1 cellular context compared by ENCODE assay signal in the genomic region with DNA sequence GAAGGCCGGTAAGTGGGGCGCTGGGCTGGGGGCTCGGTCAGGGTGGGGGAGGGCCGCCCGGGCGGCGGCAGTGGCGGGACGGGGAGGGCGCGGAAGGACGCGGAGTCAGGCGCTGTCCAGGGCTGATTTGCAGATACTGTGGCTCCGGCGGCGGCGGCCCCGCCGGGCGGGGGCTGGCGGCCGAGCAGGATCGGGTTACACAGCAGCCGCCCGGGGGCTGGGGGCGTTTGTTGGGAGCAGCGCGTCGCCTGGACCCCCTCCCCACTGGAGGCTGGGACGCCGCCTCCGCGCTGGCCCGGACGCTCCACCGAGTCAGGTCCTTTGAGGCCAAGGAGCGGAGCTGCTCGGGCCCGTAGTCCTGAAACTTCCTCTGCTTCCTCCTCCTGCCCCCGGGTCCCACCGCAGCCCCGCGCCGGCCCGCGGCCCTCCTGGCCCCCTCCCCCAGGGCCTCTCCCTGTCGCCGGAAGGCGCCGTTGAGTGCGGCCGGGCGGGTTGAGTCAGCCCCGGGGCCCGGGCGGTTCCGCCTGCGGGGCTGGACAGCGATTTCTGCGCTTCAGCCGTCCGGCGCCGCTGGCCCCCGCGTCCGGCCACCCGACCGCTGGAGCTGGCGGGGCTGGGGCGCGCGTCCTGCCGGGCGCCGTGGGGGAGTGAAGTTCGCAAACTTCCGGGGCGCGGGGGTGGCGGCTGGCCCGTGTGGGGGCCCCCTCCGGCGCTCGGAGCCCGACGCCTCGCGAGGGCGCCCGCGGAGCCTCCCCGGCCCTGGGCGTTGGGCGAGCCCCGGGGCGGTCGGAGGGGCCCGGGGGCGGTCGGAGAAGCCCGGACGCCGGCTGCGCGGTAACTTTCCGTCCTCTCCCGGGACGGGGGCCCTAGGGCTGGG.
A peak's percentile ranks its signal among the peaks of the same experiment; 100 is the strongest.
TF ChIP-seq lines count a peak whose summit lies in the region.

No MANE protein-coding gene starts in this region.

TF ChIP-seq in HepG2, 621 proteins besides CTCF, POLR2A, EP300 and RAD21 (continued from another document and continues in another):
- TF ChIP-seq, protein P1, sequence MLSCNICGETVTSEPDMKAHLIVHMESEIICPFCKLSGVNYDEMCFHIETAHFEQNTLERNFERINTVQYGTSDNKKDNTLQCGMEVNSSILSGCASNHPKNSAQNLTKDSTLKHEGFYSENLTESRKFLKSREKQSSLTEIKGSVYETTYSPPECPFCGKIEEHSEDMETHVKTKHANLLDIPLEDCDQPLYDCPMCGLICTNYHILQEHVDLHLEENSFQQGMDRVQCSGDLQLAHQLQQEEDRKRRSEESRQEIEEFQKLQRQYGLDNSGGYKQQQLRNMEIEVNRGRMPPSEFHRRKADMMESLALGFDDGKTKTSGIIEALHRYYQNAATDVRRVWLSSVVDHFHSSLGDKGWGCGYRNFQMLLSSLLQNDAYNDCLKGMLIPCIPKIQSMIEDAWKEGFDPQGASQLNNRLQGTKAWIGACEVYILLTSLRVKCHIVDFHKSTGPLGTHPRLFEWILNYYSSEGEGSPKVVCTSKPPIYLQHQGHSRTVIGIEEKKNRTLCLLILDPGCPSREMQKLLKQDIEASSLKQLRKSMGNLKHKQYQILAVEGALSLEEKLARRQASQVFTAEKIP (CRISPR knock-in tag; IDR thresholded peaks at IDR 0.05; ENCODE audit: borderline replicate concordance): no peak
- TF ChIP-seq THAP11 (CRISPR knock-in tag; IDR thresholded peaks at IDR 0.05) (peak; percentile 8; the same call in 1 of the 2 replicates), NFATC3 (CRISPR knock-in tag; IDR thresholded peaks at IDR 0.05) (no peak), CBX5 (CRISPR knock-in tag; IDR thresholded peaks at IDR 0.05; ENCODE audit: borderline replicate concordance) (no peak), ZBTB1 (CRISPR knock-in tag; IDR thresholded peaks at IDR 0.05; ENCODE audit: borderline replicate concordance) (no peak), CHD2 (IDR thresholded peaks at IDR 0.05; ENCODE audit: low read depth, low read length) (no peak), CREM (IDR thresholded peaks at IDR 0.05) (no peak), CREM (CRISPR knock-in tag; IDR thresholded peaks at IDR 0.05) (no peak), SRY (CRISPR knock-in tag; IDR thresholded peaks at IDR 0.05) (peak; percentile 58), KDM1A (CRISPR knock-in tag; IDR thresholded peaks at IDR 0.05) (no peak), TP53 (CRISPR knock-in tag; conservative IDR thresholded peaks at IDR 0.05) (no peak), GTF3A (CRISPR knock-in tag; conservative IDR thresholded peaks at IDR 0.05) (no peak), ERF (CRISPR knock-in tag; IDR thresholded peaks at IDR 0.05) (no peak), ZC3H4 (CRISPR knock-in tag; IDR thresholded peaks at IDR 0.05; ENCODE audit: borderline replicate concordance) (no peak), EHMT2 (IDR thresholded peaks at IDR 0.05; ENCODE audit: borderline replicate concordance, low read depth, low read length) (no peak), DMAP1 (CRISPR knock-in tag; IDR thresholded peaks at IDR 0.05) (no peak), ZNF7 (CRISPR knock-in tag; IDR thresholded peaks at IDR 0.05) (no peak), HDAC1 (CRISPR knock-in tag; IDR thresholded peaks at IDR 0.05) (peak; percentile 13; the same call in 1 of the 2 replicates), ZBTB21 (CRISPR knock-in tag; IDR thresholded peaks at IDR 0.05) (no peak), SIN3A (IDR thresholded peaks at IDR 0.05; ENCODE audit: borderline replicate concordance, low read depth, low read length) (peak; percentile 77; the same call in 1 of the 2 replicates), JDP2 (CRISPR knock-in tag; IDR thresholded peaks at IDR 0.05; ENCODE audit: borderline replicate concordance) (no peak), PAX8 (CRISPR knock-in tag; IDR thresholded peaks at IDR 0.05; ENCODE audit: borderline replicate concordance) (0 out of 2 replicates have a peak, but pooled peaks have one; percentile 37), ZFP1 (CRISPR knock-in tag; IDR thresholded peaks at IDR 0.05) (no peak), ZNF33B (CRISPR knock-in tag; IDR thresholded peaks at IDR 0.05) (no peak), HOXA3 (CRISPR knock-in tag; IDR thresholded peaks at IDR 0.05) (no peak), JARID2 (CRISPR knock-in tag; IDR thresholded peaks at IDR 0.05; ENCODE audit: insufficient replicate concordance) (no peak), ZNF274 (CRISPR knock-in tag; IDR thresholded peaks at IDR 0.05) (0 out of 2 replicates have a peak, but pooled peaks have one; percentile 5), AHR (CRISPR knock-in tag; IDR thresholded peaks at IDR 0.05) (no peak), ASH2L (IDR thresholded peaks at IDR 0.05; ENCODE audit: insufficient read length, low read depth, low read length) (no peak), BRD4 (CRISPR knock-in tag; IDR thresholded peaks at IDR 0.05) (no peak; the same call in 1 of the 2 replicates), HCFC1 (IDR thresholded peaks at IDR 0.05; ENCODE audit: low read depth, low read length) (peak; percentile 10)
- TF ChIP-seq, protein P2, sequence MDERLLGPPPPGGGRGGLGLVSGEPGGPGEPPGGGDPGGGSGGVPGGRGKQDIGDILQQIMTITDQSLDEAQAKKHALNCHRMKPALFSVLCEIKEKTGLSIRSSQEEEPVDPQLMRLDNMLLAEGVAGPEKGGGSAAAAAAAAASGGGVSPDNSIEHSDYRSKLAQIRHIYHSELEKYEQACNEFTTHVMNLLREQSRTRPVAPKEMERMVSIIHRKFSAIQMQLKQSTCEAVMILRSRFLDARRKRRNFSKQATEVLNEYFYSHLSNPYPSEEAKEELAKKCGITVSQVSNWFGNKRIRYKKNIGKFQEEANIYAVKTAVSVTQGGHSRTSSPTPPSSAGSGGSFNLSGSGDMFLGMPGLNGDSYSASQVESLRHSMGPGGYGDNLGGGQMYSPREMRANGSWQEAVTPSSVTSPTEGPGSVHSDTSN (CRISPR knock-in tag; IDR thresholded peaks at IDR 0.05): no peak
- TF ChIP-seq, protein P3, sequence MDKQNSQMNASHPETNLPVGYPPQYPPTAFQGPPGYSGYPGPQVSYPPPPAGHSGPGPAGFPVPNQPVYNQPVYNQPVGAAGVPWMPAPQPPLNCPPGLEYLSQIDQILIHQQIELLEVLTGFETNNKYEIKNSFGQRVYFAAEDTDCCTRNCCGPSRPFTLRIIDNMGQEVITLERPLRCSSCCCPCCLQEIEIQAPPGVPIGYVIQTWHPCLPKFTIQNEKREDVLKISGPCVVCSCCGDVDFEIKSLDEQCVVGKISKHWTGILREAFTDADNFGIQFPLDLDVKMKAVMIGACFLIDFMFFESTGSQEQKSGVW (CRISPR knock-in tag; IDR thresholded peaks at IDR 0.05; ENCODE audit: borderline replicate concordance): no peak
- TF ChIP-seq, protein P4, sequence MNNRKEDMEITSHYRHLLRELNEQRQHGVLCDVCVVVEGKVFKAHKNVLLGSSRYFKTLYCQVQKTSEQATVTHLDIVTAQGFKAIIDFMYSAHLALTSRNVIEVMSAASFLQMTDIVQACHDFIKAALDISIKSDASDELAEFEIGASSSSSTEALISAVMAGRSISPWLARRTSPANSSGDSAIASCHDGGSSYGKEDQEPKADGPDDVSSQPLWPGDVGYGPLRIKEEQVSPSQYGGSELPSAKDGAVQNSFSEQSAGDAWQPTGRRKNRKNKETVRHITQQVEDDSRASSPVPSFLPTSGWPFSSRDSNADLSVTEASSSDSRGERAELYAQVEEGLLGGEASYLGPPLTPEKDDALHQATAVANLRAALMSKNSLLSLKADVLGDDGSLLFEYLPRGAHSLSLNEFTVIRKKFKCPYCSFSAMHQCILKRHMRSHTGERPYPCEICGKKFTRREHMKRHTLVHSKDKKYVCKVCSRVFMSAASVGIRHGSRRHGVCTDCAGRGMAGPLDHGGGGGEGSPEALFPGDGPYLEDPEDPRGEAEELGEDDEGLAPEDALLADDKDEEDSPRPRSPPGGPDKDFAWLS (CRISPR knock-in tag; IDR thresholded peaks at IDR 0.05; ENCODE audit: borderline replicate concordance): no peak
- TF ChIP-seq, protein P5, sequence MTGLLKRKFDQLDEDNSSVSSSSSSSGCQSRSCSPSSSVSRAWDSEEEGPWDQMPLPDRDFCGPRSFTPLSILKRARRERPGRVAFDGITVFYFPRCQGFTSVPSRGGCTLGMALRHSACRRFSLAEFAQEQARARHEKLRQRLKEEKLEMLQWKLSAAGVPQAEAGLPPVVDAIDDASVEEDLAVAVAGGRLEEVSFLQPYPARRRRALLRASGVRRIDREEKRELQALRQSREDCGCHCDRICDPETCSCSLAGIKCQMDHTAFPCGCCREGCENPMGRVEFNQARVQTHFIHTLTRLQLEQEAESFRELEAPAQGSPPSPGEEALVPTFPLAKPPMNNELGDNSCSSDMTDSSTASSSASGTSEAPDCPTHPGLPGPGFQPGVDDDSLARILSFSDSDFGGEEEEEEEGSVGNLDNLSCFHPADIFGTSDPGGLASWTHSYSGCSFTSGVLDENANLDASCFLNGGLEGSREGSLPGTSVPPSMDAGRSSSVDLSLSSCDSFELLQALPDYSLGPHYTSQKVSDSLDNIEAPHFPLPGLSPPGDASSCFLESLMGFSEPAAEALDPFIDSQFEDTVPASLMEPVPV (CRISPR knock-in tag; IDR thresholded peaks at IDR 0.05): no peak
- TF ChIP-seq, protein P6, sequence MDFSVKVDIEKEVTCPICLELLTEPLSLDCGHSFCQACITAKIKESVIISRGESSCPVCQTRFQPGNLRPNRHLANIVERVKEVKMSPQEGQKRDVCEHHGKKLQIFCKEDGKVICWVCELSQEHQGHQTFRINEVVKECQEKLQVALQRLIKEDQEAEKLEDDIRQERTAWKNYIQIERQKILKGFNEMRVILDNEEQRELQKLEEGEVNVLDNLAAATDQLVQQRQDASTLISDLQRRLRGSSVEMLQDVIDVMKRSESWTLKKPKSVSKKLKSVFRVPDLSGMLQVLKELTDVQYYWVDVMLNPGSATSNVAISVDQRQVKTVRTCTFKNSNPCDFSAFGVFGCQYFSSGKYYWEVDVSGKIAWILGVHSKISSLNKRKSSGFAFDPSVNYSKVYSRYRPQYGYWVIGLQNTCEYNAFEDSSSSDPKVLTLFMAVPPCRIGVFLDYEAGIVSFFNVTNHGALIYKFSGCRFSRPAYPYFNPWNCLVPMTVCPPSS (IDR thresholded peaks at IDR 0.05): no peak
- TF ChIP-seq, protein P7, sequence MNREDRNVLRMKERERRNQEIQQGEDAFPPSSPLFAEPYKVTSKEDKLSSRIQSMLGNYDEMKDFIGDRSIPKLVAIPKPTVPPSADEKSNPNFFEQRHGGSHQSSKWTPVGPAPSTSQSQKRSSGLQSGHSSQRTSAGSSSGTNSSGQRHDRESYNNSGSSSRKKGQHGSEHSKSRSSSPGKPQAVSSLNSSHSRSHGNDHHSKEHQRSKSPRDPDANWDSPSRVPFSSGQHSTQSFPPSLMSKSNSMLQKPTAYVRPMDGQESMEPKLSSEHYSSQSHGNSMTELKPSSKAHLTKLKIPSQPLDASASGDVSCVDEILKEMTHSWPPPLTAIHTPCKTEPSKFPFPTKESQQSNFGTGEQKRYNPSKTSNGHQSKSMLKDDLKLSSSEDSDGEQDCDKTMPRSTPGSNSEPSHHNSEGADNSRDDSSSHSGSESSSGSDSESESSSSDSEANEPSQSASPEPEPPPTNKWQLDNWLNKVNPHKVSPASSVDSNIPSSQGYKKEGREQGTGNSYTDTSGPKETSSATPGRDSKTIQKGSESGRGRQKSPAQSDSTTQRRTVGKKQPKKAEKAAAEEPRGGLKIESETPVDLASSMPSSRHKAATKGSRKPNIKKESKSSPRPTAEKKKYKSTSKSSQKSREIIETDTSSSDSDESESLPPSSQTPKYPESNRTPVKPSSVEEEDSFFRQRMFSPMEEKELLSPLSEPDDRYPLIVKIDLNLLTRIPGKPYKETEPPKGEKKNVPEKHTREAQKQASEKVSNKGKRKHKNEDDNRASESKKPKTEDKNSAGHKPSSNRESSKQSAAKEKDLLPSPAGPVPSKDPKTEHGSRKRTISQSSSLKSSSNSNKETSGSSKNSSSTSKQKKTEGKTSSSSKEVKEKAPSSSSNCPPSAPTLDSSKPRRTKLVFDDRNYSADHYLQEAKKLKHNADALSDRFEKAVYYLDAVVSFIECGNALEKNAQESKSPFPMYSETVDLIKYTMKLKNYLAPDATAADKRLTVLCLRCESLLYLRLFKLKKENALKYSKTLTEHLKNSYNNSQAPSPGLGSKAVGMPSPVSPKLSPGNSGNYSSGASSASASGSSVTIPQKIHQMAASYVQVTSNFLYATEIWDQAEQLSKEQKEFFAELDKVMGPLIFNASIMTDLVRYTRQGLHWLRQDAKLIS (CRISPR knock-in tag; IDR thresholded peaks at IDR 0.05): no peak
- TF ChIP-seq, protein P8, sequence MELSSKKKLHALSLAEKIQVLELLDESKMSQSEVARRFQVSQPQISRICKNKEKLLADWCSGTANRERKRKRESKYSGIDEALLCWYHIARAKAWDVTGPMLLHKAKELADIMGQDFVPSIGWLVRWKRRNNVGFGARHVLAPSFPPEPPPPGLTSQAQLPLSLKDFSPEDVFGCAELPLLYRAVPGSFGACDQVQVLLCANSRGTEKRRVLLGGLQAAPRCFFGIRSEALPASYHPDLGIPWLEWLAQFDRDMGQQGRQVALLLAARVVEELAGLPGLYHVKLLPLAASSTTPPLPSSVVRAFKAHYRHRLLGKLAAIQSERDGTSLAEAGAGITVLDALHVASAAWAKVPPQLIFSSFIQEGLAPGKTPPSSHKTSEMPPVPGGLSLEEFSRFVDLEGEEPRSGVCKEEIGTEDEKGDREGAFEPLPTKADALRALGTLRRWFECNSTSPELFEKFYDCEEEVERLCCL (CRISPR knock-in tag; IDR thresholded peaks at IDR 0.05; ENCODE audit: borderline replicate concordance): no peak
- TF ChIP-seq, protein P9, sequence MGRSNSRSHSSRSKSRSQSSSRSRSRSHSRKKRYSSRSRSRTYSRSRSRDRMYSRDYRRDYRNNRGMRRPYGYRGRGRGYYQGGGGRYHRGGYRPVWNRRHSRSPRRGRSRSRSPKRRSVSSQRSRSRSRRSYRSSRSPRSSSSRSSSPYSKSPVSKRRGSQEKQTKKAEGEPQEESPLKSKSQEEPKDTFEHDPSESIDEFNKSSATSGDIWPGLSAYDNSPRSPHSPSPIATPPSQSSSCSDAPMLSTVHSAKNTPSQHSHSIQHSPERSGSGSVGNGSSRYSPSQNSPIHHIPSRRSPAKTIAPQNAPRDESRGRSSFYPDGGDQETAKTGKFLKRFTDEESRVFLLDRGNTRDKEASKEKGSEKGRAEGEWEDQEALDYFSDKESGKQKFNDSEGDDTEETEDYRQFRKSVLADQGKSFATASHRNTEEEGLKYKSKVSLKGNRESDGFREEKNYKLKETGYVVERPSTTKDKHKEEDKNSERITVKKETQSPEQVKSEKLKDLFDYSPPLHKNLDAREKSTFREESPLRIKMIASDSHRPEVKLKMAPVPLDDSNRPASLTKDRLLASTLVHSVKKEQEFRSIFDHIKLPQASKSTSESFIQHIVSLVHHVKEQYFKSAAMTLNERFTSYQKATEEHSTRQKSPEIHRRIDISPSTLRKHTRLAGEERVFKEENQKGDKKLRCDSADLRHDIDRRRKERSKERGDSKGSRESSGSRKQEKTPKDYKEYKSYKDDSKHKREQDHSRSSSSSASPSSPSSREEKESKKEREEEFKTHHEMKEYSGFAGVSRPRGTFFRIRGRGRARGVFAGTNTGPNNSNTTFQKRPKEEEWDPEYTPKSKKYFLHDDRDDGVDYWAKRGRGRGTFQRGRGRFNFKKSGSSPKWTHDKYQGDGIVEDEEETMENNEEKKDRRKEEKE (IDR thresholded peaks at IDR 0.05): no peak
- TF ChIP-seq, protein P10, sequence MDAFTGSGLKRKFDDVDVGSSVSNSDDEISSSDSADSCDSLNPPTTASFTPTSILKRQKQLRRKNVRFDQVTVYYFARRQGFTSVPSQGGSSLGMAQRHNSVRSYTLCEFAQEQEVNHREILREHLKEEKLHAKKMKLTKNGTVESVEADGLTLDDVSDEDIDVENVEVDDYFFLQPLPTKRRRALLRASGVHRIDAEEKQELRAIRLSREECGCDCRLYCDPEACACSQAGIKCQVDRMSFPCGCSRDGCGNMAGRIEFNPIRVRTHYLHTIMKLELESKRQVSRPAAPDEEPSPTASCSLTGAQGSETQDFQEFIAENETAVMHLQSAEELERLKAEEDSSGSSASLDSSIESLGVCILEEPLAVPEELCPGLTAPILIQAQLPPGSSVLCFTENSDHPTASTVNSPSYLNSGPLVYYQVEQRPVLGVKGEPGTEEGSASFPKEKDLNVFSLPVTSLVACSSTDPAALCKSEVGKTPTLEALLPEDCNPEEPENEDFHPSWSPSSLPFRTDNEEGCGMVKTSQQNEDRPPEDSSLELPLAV (CRISPR knock-in tag; conservative IDR thresholded peaks at IDR 0.05; ENCODE audit: low read depth): no peak
